9 cellular contexts compared by ENCODE assay signal in the genomic region with DNA sequence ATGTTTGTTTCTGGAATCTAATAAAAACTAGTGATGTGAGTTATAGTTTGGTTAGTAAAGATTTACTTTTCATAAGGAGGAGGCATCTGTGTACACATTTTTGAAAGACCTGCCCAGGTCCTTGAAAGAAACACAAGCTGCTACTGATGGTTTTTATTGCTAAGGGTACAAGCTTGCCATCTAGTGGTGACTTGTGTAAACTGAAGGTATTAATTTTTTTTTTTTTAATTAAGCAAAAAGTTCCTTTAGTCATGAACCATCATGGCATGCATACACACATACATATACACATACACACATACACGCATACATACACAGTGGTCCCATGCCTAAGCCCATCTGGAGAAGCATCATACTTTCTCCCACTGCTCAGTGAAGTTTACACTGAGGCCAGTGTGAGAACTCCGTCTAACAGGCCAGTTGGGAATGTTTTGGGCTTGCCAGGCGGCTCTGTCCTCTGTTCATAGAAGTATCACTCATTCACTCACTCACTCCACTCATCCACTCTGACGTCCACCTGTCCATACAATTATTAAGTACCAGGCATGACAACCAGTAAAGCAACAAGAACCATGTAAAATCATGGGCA.
A peak's percentile ranks its signal among the peaks of the same experiment; 100 is the strongest.
DNase-seq lines count a peak whose midpoint lies in the region; ATAC-seq and TF ChIP-seq lines count a peak whose summit lies in the region.
"Had no signal": no experiment of that assay in that cellular context is flagged by ENCODE, and none has a peak within 500 bp of the region (broad histone marks: within the 10 kb centered on the region; RNA-seq: fewer than 3 reads in every experiment).

No MANE protein-coding gene starts in this region.

- H3K27me3 Mint-ChIP-seq in Calu3 (ENCODE audit: unreplicated experiment): no peaks in the 10 kb centered on the region

- H3K27ac Mint-ChIP-seq in Calu3 (ENCODE audit: unreplicated experiment): no peak overlapping the region
- H3K27ac Mint-ChIP-seq: activated naive CD8-positive, alpha-beta T cell had no signal

- H3K4me3 ChIP-seq in brain microvascular endothelial cell (ENCODE audit: low read depth, low read length): no peak overlapping the region
- H3K4me3 ChIP-seq in liver (ENCODE audit: low read depth in 1 of 3, low read length in 3 of 3): no peak overlapping the region

- H3K27ac ChIP-seq in 22Rv1 (no peak overlapping the region), brain microvascular endothelial cell (no peak overlapping the region), liver (ENCODE audit: low read depth in 1 of 2, low read length in 2 of 2) (no peak overlapping the region)

- H3K27me3 ChIP-seq in brain microvascular endothelial cell (replicated peaks): no peaks in the 10 kb centered on the region
- peaks cover 0 to 3% (median 1%) of the 10 kb centered on the region in 4 donors for H3K27me3 ChIP-seq in liver (ENCODE audit: control insufficient read depth in 4 of 4, insufficient read depth in 4 of 4, low read length in 3 of 4)

- H3K4me3 Mint-ChIP-seq in Calu3 (ENCODE audit: low read depth, unreplicated experiment): no peak overlapping the region
- H3K4me3 Mint-ChIP-seq: activated naive CD8-positive, alpha-beta T cell had no signal

- no peaks in the 10 kb centered on the region for H3K4me1 Mint-ChIP-seq in Calu3 (ENCODE audit: low read depth, unreplicated experiment)

- no peaks in the 10 kb centered on the region for H3K4me1 ChIP-seq in liver (ENCODE audit: control insufficient read depth in 4 of 4, insufficient read depth in 4 of 4, low read length in 3 of 4)

- peak; percentile 89 for TF ChIP-seq CTCF in 22Rv1 (IDR thresholded peaks at IDR 0.05)
- TF ChIP-seq CTCF in brain microvascular endothelial cell (IDR thresholded peaks at IDR 0.05; ENCODE audit: low read depth, low read length, missing control alignments): peak; percentile 62
- peak; percentile 53 for TF ChIP-seq CTCF in liver (IDR thresholded peaks at IDR 0.05; ENCODE audit: low read depth, low read length, missing input control)
- TF ChIP-seq CTCF in Calu3 (IDR thresholded peaks at IDR 0.05; ENCODE audit: unreplicated experiment): no peak

- intact Hi-C loops in Calu3 (cut with micrococcal nuclease; ENCODE audit: unreplicated experiment): loop anchor here (10.0 kb wide), 1 partner anchor 136 kb away; no protein-coding TSS in a partner anchor

- no peaks in the 10 kb centered on the region for H3K36me3 Mint-ChIP-seq in Calu3 (ENCODE audit: insufficient read depth, unreplicated experiment)
- H3K36me3 Mint-ChIP-seq: activated naive CD8-positive, alpha-beta T cell had no signal

- WGBS in liver: 45% methylated on average over 4 of the region's 4 CpGs

- H3K9me3 Mint-ChIP-seq in Calu3 (ENCODE audit: low read depth, unreplicated experiment): no peaks in the 10 kb centered on the region

- ATAC-seq in GM18498 (IDR thresholded peaks at IDR 0.05; ENCODE audit: unreplicated experiment): peak; percentile 61

- CTCF ChIA-PET in Calu3 (lab: Charles Lee): interaction anchor here (0.7 to 1.3 kb wide), 2 partner anchors 16 to 29 kb away, joined by 3 to 4 read pairs; no protein-coding TSS in a partner anchor

- TF ChIP-seq RAD21 in liver (IDR thresholded peaks at IDR 0.05): peak; percentile 62 to 70

- in situ Hi-C loops in brain microvascular endothelial cell (cut with HindIII; ENCODE audit: low pct_ligation_motif_present, low sequenced_read_pairs): no loop called here

- DNase-seq in NCI-H2196 treated with DMSO at 0.1 percent for 48 hours (lab: John Stamatoyannopoulos, UW; ENCODE audit: unreplicated experiment): peak; percentile 5
- DNase-seq in brain microvascular endothelial cell: no peak
- DNase-seq in MV-4-11 (lab: John Stamatoyannopoulos, UW): no peak
- no peak for DNase-seq in Calu3
- no peak for DNase-seq in stimulated activated naive CD4-positive, alpha-beta T cell (lab: John Stamatoyannopoulos, UW)

- H3K36me3 ChIP-seq in brain microvascular endothelial cell (replicated peaks) (no peaks in the 10 kb centered on the region), liver (ENCODE audit: control insufficient read depth in 4 of 4, insufficient read depth in 3 of 4, low read depth in 1 of 4, low read length in 3 of 4) (no peaks in the 10 kb centered on the region)

- H3K9ac ChIP-seq in liver (ENCODE audit: low read depth in 1 of 2, low read length in 2 of 2): no peak overlapping the region

- no TSS peak for BruUV-seq in Calu3 (replicated peaks; lab: Mats Ljungman, UMichigan)

- H3K9me3 ChIP-seq in liver (ENCODE audit: control insufficient read depth in 4 of 4, low read length in 3 of 4): no peaks in the 10 kb centered on the region

TF ChIP-seq in liver, 16 proteins besides CTCF, POLR2A, EP300 and RAD21:
- TF ChIP-seq SP1 (IDR thresholded peaks at IDR 0.05) (no peak), HNF4G (IDR thresholded peaks at IDR 0.05) (no peak), NR2F2 (IDR thresholded peaks at IDR 0.05) (no peak), HNF4A (conservative IDR thresholded peaks at IDR 0.05) (no peak), EGR1 (IDR thresholded peaks at IDR 0.05; ENCODE audit: low read depth in 2 of 2) (no peak), FOXA1 (IDR thresholded peaks at IDR 0.05) (no peak)
- TF ChIP-seq, protein P1, sequence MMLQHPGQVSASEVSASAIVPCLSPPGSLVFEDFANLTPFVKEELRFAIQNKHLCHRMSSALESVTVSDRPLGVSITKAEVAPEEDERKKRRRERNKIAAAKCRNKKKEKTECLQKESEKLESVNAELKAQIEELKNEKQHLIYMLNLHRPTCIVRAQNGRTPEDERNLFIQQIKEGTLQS (IDR thresholded peaks at IDR 0.05): no peak
- TF ChIP-seq, protein P2, sequence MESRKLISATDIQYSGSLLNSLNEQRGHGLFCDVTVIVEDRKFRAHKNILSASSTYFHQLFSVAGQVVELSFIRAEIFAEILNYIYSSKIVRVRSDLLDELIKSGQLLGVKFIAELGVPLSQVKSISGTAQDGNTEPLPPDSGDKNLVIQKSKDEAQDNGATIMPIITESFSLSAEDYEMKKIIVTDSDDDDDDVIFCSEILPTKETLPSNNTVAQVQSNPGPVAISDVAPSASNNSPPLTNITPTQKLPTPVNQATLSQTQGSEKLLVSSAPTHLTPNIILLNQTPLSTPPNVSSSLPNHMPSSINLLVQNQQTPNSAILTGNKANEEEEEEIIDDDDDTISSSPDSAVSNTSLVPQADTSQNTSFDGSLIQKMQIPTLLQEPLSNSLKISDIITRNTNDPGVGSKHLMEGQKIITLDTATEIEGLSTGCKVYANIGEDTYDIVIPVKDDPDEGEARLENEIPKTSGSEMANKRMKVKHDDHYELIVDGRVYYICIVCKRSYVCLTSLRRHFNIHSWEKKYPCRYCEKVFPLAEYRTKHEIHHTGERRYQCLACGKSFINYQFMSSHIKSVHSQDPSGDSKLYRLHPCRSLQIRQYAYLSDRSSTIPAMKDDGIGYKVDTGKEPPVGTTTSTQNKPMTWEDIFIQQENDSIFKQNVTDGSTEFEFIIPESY (IDR thresholded peaks at IDR 0.05): no peak
- TF ChIP-seq, protein P3, sequence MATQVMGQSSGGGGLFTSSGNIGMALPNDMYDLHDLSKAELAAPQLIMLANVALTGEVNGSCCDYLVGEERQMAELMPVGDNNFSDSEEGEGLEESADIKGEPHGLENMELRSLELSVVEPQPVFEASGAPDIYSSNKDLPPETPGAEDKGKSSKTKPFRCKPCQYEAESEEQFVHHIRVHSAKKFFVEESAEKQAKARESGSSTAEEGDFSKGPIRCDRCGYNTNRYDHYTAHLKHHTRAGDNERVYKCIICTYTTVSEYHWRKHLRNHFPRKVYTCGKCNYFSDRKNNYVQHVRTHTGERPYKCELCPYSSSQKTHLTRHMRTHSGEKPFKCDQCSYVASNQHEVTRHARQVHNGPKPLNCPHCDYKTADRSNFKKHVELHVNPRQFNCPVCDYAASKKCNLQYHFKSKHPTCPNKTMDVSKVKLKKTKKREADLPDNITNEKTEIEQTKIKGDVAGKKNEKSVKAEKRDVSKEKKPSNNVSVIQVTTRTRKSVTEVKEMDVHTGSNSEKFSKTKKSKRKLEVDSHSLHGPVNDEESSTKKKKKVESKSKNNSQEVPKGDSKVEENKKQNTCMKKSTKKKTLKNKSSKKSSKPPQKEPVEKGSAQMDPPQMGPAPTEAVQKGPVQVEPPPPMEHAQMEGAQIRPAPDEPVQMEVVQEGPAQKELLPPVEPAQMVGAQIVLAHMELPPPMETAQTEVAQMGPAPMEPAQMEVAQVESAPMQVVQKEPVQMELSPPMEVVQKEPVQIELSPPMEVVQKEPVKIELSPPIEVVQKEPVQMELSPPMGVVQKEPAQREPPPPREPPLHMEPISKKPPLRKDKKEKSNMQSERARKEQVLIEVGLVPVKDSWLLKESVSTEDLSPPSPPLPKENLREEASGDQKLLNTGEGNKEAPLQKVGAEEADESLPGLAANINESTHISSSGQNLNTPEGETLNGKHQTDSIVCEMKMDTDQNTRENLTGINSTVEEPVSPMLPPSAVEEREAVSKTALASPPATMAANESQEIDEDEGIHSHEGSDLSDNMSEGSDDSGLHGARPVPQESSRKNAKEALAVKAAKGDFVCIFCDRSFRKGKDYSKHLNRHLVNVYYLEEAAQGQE (IDR thresholded peaks at IDR 0.05): no peak
